ENCODE assay signal across 2 cellular contexts in genomic region chr11:125371451-125371935, GRCh38.
TF ChIP-seq lines count a peak whose summit lies in the region.

No MANE protein-coding gene starts in this region.

TF ChIP-seq in SK-N-SH, 30 proteins besides CTCF, POLR2A, EP300 and RAD21 (continued from another document):
- no peak for TF ChIP-seq ZBTB33 (IDR thresholded peaks at IDR 0.05; ENCODE audit: borderline replicate concordance, low read depth)
- TF ChIP-seq FOXM1 (IDR thresholded peaks at IDR 0.05; ENCODE audit: low read depth) = no peak
- TF ChIP-seq MAX (IDR thresholded peaks at IDR 0.05; ENCODE audit: low read depth) = no peak
- no peak for TF ChIP-seq IRF3 (IDR thresholded peaks at IDR 0.05; ENCODE audit: low read depth, low read length)
- TF ChIP-seq TAF1 (IDR thresholded peaks at IDR 0.05; ENCODE audit: borderline replicate concordance, low read depth, low read length) = no peak
- no peak for TF ChIP-seq USF1 (IDR thresholded peaks at IDR 0.05; ENCODE audit: borderline replicate concordance, low read depth)
- TF ChIP-seq EZH2phosphoT487 (IDR thresholded peaks at IDR 0.05; ENCODE audit: borderline replicate concordance, low read depth) = no peak
TF ChIP-seq in SK-N-SH: peak in this region for 0.

TF ChIP-seq in SK-N-SH treated with all-trans-retinoic acid at 6 μM for 48 hours, 23 proteins besides CTCF, POLR2A, EP300 and RAD21 (continued from another document):
- no peak for TF ChIP-seq TSHZ2 (CRISPR knock-in tag; IDR thresholded peaks at IDR 0.05)
- TF ChIP-seq ESRRG (CRISPR knock-in tag; IDR thresholded peaks at IDR 0.05) = no peak
- TF ChIP-seq PATZ1 (CRISPR knock-in tag; IDR thresholded peaks at IDR 0.05; ENCODE audit: borderline replicate concordance) = no peak
- TF ChIP-seq CSRNP3 (CRISPR knock-in tag; IDR thresholded peaks at IDR 0.05) = no peak
- TF ChIP-seq ARNTL (CRISPR knock-in tag; IDR thresholded peaks at IDR 0.05; ENCODE audit: borderline replicate concordance, low read depth) = no peak
- no peak for TF ChIP-seq ZC3H10 (CRISPR knock-in tag; IDR thresholded peaks at IDR 0.05)
